Comparison of ENCODE assay signal across 8 cellular contexts in genomic region chr2:232522014-232522854, GRCh38.
DNase-seq lines count a peak whose midpoint lies in the region; ATAC-seq and TF ChIP-seq lines count a peak whose summit lies in the region.

No MANE protein-coding gene starts in this region.

- no peaks in the 10 kb centered on the region for H3K9me3 Mint-ChIP-seq in activated naive CD8-positive, alpha-beta T cell treated with anti-CD3 and anti-CD28 coated beads, Interleukin-2, amount 50 U/mL, for 24 hours

- peaks cover 5% of the 10 kb centered on the region for H3K4me1 Mint-ChIP-seq in activated naive CD8-positive, alpha-beta T cell treated with anti-CD3 and anti-CD28 coated beads, Interleukin-2, amount 50 U/mL, for 24 hours

- H3K27me3 Mint-ChIP-seq in activated naive CD8-positive, alpha-beta T cell treated with anti-CD3 and anti-CD28 coated beads, Interleukin-2, amount 50 U/mL, for 24 hours = peaks cover 43% of the 10 kb centered on the region

- peaks cover 16% of the 10 kb centered on the region for H3K27me3 ChIP-seq in iPS DF 6.9 (ENCODE audit: control insufficient read depth, insufficient read depth, low read length)

- WGBS in iPS DF 6.9 (ENCODE audit: insufficient coverage, insufficient read length) = no CpG with 5 or more reads among the region's 79 CpGs

- DNase-seq in NOMO-1 (lab: John Stamatoyannopoulos, UW; ENCODE audit: unreplicated experiment in 2 of 2) = peak; percentile 7 to 20
- no peak for DNase-seq in NOMO-1 treated with dmso at 0.1 percent for 144 hours (lab: John Stamatoyannopoulos, UW; ENCODE audit: unreplicated experiment)
- peak; percentile 82 for DNase-seq in activated naive CD8-positive, alpha-beta T cell treated with anti-CD3 and anti-CD28 coated beads, Interleukin-2, amount 50 U/mL, for 24 hours
- no peak for DNase-seq in iPS DF 6.9 (ENCODE audit: low read depth, low spot score)
- peak; percentile 45 to 68 (median 54) for DNase-seq in stimulated activated CD4-positive, alpha-beta T cell treated with anti-CD3 and anti-CD28 coated beads, Interleukin-1b, Interleukin-23, amount 100 ng/mL, for 24 hours (ENCODE audit: low read depth in 4 of 4, low spot score in 1 of 4)
- DNase-seq in SHP77 (lab: John Stamatoyannopoulos, UW) = no peak

- H3K27ac ChIP-seq in iPS DF 6.9 (ENCODE audit: low read length) = no peak overlapping the region

- peaks cover 6% of the 10 kb centered on the region; the same call in 1 of the 2 replicates for H3K4me1 ChIP-seq in iPS DF 6.9 (ENCODE audit: control insufficient read depth, insufficient read depth, low read length)

- H3K4me3 Mint-ChIP-seq in activated naive CD8-positive, alpha-beta T cell treated with anti-CD3 and anti-CD28 coated beads, Interleukin-2, amount 50 U/mL, for 24 hours = no peak overlapping the region

- H3K4me3 ChIP-seq in iPS DF 6.9 (ENCODE audit: low read length) = peak overlapping the region; percentile 12; the same call in 1 of the 2 replicates

- H3K27ac Mint-ChIP-seq in activated naive CD8-positive, alpha-beta T cell treated with anti-CD3 and anti-CD28 coated beads, Interleukin-2, amount 50 U/mL, for 24 hours = no peak overlapping the region

- no peaks in the 10 kb centered on the region for H3K36me3 Mint-ChIP-seq in activated naive CD8-positive, alpha-beta T cell treated with anti-CD3 and anti-CD28 coated beads, Interleukin-2, amount 50 U/mL, for 24 hours (ENCODE audit: low read depth)

- ATAC-seq in SK-N-SH treated with all-trans-retinoic acid at 6 μM for 48 hours (peak; percentile 74), GM18519 (IDR thresholded peaks at IDR 0.05; ENCODE audit: low FRiP score, unreplicated experiment) (no peak)
- peak; percentile 57 for ATAC-seq in activated naive CD8-positive, alpha-beta T cell treated with anti-CD3 and anti-CD28 coated beads, Interleukin-2, amount 50 U/mL, for 24 hours

- no peaks in the 10 kb centered on the region for H3K36me3 ChIP-seq in iPS DF 6.9 (ENCODE audit: control insufficient read depth, insufficient read depth, low read length)

- no peaks in the 10 kb centered on the region for H3K9me3 ChIP-seq in iPS DF 6.9 (ENCODE audit: control insufficient read depth, insufficient read depth, low read length)

TF ChIP-seq in SK-N-SH treated with all-trans-retinoic acid at 6 μM for 48 hours, 23 proteins besides CTCF, POLR2A, EP300 and RAD21:
- TF ChIP-seq POU6F1 (CRISPR knock-in tag; IDR thresholded peaks at IDR 0.05; ENCODE audit: borderline replicate concordance, low read depth) (no peak), ISL1 (CRISPR knock-in tag; IDR thresholded peaks at IDR 0.05) (no peak), CSRNP3 (CRISPR knock-in tag; IDR thresholded peaks at IDR 0.05) (no peak), ZFP30 (CRISPR knock-in tag; IDR thresholded peaks at IDR 0.05) (no peak), CREB5 (CRISPR knock-in tag; IDR thresholded peaks at IDR 0.05; ENCODE audit: low read depth) (no peak), BACH2 (CRISPR knock-in tag; IDR thresholded peaks at IDR 0.05; ENCODE audit: borderline replicate concordance) (no peak), ARNTL (CRISPR knock-in tag; IDR thresholded peaks at IDR 0.05; ENCODE audit: borderline replicate concordance, low read depth) (no peak), TSHZ2 (CRISPR knock-in tag; IDR thresholded peaks at IDR 0.05) (no peak), ZC3H10 (CRISPR knock-in tag; IDR thresholded peaks at IDR 0.05) (no peak), ZFP3 (CRISPR knock-in tag; IDR thresholded peaks at IDR 0.05) (no peak), RARB (CRISPR knock-in tag; IDR thresholded peaks at IDR 0.05) (no peak), CSDC2 (CRISPR knock-in tag; IDR thresholded peaks at IDR 0.05) (no peak), ZNF8 (CRISPR knock-in tag; IDR thresholded peaks at IDR 0.05) (no peak), PPARA (CRISPR knock-in tag; IDR thresholded peaks at IDR 0.05; ENCODE audit: borderline replicate concordance) (no peak)
- TF ChIP-seq, protein P1, sequence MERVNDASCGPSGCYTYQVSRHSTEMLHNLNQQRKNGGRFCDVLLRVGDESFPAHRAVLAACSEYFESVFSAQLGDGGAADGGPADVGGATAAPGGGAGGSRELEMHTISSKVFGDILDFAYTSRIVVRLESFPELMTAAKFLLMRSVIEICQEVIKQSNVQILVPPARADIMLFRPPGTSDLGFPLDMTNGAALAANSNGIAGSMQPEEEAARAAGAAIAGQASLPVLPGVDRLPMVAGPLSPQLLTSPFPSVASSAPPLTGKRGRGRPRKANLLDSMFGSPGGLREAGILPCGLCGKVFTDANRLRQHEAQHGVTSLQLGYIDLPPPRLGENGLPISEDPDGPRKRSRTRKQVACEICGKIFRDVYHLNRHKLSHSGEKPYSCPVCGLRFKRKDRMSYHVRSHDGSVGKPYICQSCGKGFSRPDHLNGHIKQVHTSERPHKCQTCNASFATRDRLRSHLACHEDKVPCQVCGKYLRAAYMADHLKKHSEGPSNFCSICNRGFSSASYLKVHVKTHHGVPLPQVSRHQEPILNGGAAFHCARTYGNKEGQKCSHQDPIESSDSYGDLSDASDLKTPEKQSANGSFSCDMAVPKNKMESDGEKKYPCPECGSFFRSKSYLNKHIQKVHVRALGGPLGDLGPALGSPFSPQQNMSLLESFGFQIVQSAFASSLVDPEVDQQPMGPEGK (CRISPR knock-in tag; IDR thresholded peaks at IDR 0.05; ENCODE audit: borderline replicate concordance) = no peak

Comparison
In these comparisons a context has a peak if more than half of its experiments do, and no peak if none do; other contexts are left out.
1. DNase-seq: peak in NOMO-1 (2 of 2), activated naive CD8-positive, alpha-beta T cell treated with anti-CD3 and anti-CD28 coated beads, Interleukin-2, amount 50 U/mL, for 24 hours (single experiment) and stimulated activated CD4-positive, alpha-beta T cell treated with anti-CD3 and anti-CD28 coated beads, Interleukin-1b, Interleukin-23, amount 100 ng/mL, for 24 hours (4 of 4); none in NOMO-1 treated with dmso at 0.1 percent for 144 hours (single experiment), iPS DF 6.9 (single experiment) and SHP77 (0 of 2).